Comparison of ENCODE assay signal across 10 cellular contexts in the genomic region with DNA sequence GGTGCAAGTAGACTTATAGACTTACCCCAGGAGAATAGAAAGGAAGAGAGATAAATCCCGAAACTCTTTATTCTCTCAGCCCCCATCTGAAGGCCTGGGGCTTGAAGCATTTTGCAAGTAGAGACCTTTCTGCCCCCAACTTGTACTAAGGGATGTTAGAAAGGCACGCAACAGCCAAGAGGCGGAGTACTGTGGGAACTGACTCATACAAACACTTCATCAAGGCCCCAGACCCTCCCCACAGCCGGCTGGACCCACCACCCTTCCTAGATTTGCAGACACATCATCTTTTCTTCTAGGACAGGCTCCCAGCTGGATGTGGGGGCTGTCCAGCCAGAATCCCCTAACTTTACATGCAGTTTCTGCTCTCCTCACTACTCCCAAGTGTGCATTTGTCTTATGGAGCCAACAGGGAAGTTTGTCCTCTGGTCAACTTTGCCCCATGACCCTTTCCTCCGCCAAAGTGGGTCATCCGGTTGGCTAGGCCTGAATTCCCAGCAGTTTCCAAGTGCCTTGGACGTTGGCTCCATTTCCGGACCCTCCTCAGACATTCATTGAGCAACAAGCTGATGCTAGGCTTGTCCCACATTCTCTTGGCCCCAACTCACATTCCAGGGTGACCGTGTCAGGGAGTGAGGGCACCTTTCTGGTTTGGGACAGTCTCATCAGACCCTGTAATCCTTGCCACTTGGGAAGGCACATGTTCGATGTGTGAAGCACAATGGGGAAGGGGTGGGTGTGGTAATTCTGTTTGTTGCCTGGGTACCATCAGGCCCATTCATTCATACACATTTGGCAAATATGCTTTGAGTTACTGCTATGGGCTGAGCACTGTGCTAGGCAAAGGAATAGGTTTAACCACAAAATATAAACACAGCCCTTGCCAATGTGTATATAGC.
DNase-seq lines count a peak whose midpoint lies in the region; ATAC-seq and TF ChIP-seq lines count a peak whose summit lies in the region.
"Had no signal": no experiment of that assay in that cellular context is flagged by ENCODE, and none has a peak within 500 bp of the region (broad histone marks: within the 10 kb centered on the region; RNA-seq: fewer than 3 reads in every experiment).

No MANE protein-coding gene starts in this region.

- H3K23ac ChIP-seq in mesenchymal stem cell (ENCODE audit: low read length in 2 of 2) = no peak overlapping the region

- peak overlapping the region; percentile 88 to 97 for H3K18ac ChIP-seq in mesenchymal stem cell (ENCODE audit: low read depth in 1 of 2, low read length in 2 of 2)

- H4K91ac ChIP-seq in mesenchymal stem cell (ENCODE audit: low read length) = peak overlapping the region; percentile 81

- H3K27ac ChIP-seq in PC-9 (peak overlapping the region; percentile 14; the same call in 1 of the 2 replicates), mesenchymal stem cell (ENCODE audit: low read length, poor library complexity, severe bottlenecking) (no peak overlapping the region)

- H3K4me3 ChIP-seq in PC-9 (no peak overlapping the region), mesenchymal stem cell (ENCODE audit: insufficient read depth in 1 of 2, low read depth in 1 of 2, low read length in 2 of 2) (no peak overlapping the region)

- H3K4me1 ChIP-seq in PC-9 (replicated peaks; ENCODE audit: insufficient read depth) (peaks cover 9% of the 10 kb centered on the region; the same call in 1 of the 2 replicates), mesenchymal stem cell (ENCODE audit: control insufficient read depth, insufficient read depth, low read depth, low read length) (no peaks in the 10 kb centered on the region)

- ATAC-seq in HG02610 (IDR thresholded peaks at IDR 0.05; ENCODE audit: unreplicated experiment) = no peak

- H2BK120ac ChIP-seq in mesenchymal stem cell (ENCODE audit: low read depth, low read length) = peak overlapping the region; percentile 98

- intact Hi-C loops in PC-9 (cut with micrococcal nuclease; ENCODE audit: unreplicated experiment) = loop anchor here (1.0 to 5.0 kb wide), 4 partner anchors 34 to 294 kb away; a partner anchor contains a TSS

- WGBS in mesenchymal stem cell = 19% methylated on average over 10 of the region's 10 CpGs

- H3K9me2 ChIP-seq in PC-9 (ENCODE audit: insufficient read depth) = no peaks in the 10 kb centered on the region

- peak overlapping the region; percentile 59 for H4K8ac ChIP-seq in mesenchymal stem cell (ENCODE audit: low read length)

- H2AFZ ChIP-seq in PC-9 = no peak overlapping the region
- H2AFZ ChIP-seq in mesenchymal stem cell (ENCODE audit: low read depth, low read length) = no peak overlapping the region

- H2BK15ac ChIP-seq in mesenchymal stem cell (ENCODE audit: low read depth, poor library complexity, severe bottlenecking) = no peak overlapping the region

- CTCF ChIA-PET in PC-9 (lab: Charles Lee) = no interaction called here

- POLR2A ChIA-PET in PC-9 (lab: Charles Lee; ENCODE audit: unreplicated experiment) = no interaction called here

- BruUV-seq in PC-9 (replicated peaks; lab: Mats Ljungman, UMichigan) = no TSS peak

- H3K4me2 ChIP-seq in PC-9 (no peak overlapping the region), mesenchymal stem cell (ENCODE audit: low read length, poor library complexity, severe bottlenecking) (no peak overlapping the region)

- peak overlapping the region; percentile 17 for H3K9ac ChIP-seq in mesenchymal stem cell (ENCODE audit: low read length)

- DNase-seq in PC-9 (peak; percentile 49 to 78), fibroblast of gingiva (ENCODE audit: low read depth) (peak; percentile 93), mesenchymal stem cell (peak; percentile 99), ureter (ENCODE audit: low spot score) (peak; percentile 64), DMS79 (lab: John Stamatoyannopoulos, UW) (no peak)
- DNase-seq in stimulated activated CD4-positive, alpha-beta T cell treated with anti-CD3 and anti-CD28 coated beads, Interleukin-4, amount 100 ng/mL, for 24 hours = no peak
- DNase-seq: DMS153, islet precursor cell, NCI-H187 had no signal

- H2BK12ac ChIP-seq in mesenchymal stem cell (ENCODE audit: low read length in 2 of 2) = peak overlapping the region; percentile 24 to 94

- no peak for TF ChIP-seq CTCF in PC-9 (conservative IDR thresholded peaks at IDR 0.05)

- H3K36me3 ChIP-seq in PC-9 (ENCODE audit: low read depth) (peaks cover 55% of the 10 kb centered on the region), mesenchymal stem cell (ENCODE audit: control insufficient read depth in 1 of 2, insufficient read depth in 2 of 2, low read depth in 1 of 2, low read length in 2 of 2) (peaks cover 18 to 78% of the 10 kb centered on the region in 2 experiments)

- H3K27me3 ChIP-seq in PC-9 (ENCODE audit: insufficient read depth, low read depth) (no peaks in the 10 kb centered on the region), mesenchymal stem cell (ENCODE audit: control insufficient read depth in 1 of 2, insufficient read depth in 1 of 2, low read length in 2 of 2) (no peaks in the 10 kb centered on the region)

- peak overlapping the region in 1 of 2 experiments; percentile 56 for H3K14ac ChIP-seq in mesenchymal stem cell (ENCODE audit: low read length in 2 of 2)

- H2AK5ac ChIP-seq in mesenchymal stem cell (ENCODE audit: low read length, severe bottlenecking) = no peak overlapping the region

- peak overlapping the region; percentile 64 to 87 for H3K4ac ChIP-seq in mesenchymal stem cell (ENCODE audit: low read depth in 1 of 2, low read length in 2 of 2)

- no peaks in the 10 kb centered on the region for H4K20me1 ChIP-seq in PC-9 (ENCODE audit: insufficient read depth)

- H3K9me3 ChIP-seq in PC-9 (ENCODE audit: insufficient read depth, low read depth) (no peaks in the 10 kb centered on the region), mesenchymal stem cell (ENCODE audit: control insufficient read depth, low read length) (peaks cover 3% of the 10 kb centered on the region)

- H2BK5ac ChIP-seq in mesenchymal stem cell (ENCODE audit: low read depth, low read length, poor library complexity, severe bottlenecking) = no peak overlapping the region

- no peaks in the 10 kb centered on the region for H3K79me1 ChIP-seq in mesenchymal stem cell (replicated peaks; ENCODE audit: low read length, poor library complexity, severe bottlenecking)

- peaks cover 20% of the 10 kb centered on the region; the same call in 1 of the 2 replicates for H3F3A ChIP-seq in PC-9 (ENCODE audit: insufficient read depth, low read depth)

- H3K79me2 ChIP-seq in PC-9 (ENCODE audit: low read depth) = no peaks in the 10 kb centered on the region

Comparison
In these comparisons a context has a peak if more than half of its experiments do, and no peak if none do; other contexts are left out.
1. DNase-seq: peak in PC-9 (2 of 2), fibroblast of gingiva (single experiment), mesenchymal stem cell (single experiment) and ureter (single experiment); none in stimulated activated CD4-positive, alpha-beta T cell treated with anti-CD3 and anti-CD28 coated beads, Interleukin-4, amount 100 ng/mL, for 24 hours (single experiment) and DMS79 (single experiment).